ENCODE assay signal across 10 cellular contexts in the genomic region with DNA sequence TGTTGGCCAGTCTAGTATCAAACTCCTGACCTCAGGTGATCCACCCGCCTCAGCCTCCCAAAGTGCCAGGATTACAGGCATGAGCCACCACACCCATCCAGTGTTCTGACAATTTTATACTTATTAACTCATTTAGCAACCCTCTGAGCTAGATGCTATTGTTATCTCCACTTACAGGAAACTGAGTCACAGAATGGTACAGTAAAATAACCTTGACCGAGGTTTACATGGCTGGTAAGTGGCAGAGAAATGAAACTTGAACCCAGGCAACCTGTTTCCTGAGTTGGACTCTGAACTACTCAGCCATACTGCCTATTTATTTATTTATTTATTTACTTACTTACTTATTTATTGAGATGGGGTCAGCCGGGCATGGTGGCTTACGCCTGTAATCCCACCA. TPM values are rescaled to one million over a fixed set of nuclear protein-coding genes. Genes with fewer than 3 reads are reported as not detected.
"Had no signal": no experiment of that assay in that cellular context is flagged by ENCODE, and none has a peak within 500 bp of the region (broad histone marks: within the 10 kb centered on the region; RNA-seq: fewer than 3 reads in every experiment).

No MANE protein-coding gene starts in this region.

- H2AFZ ChIP-seq: GM23338 had no signal

- H3K4me3 ChIP-seq: GM23338 had no signal

- H3K4me2 ChIP-seq: GM23338 had no signal

- H3K27ac ChIP-seq: HL-60 had no signal

- H3K27ac Mint-ChIP-seq: GM23338, H9, IgD-negative memory B cell had no signal

- DNase-seq: H9, HCEC 1CT, KBM-7 had no signal

- H3K9me3 Mint-ChIP-seq: GM23338, H9 had no signal

- H3K4me3 Mint-ChIP-seq: GM23338, H9 had no signal

- ATAC-seq: GM23338, HepG2 had no signal

- FAIRE-seq: H1, H54, HepG2 had no signal

RNA-seq across cellular contexts. Expression of gene SIGLEC1, which starts 6.6 kb away (rescaled TPM):
- total RNA-seq: GM23338, H1, H9, HepG2, HT1080 had no signal
- polyA plus RNA-seq: GM23338, IgD-negative memory B cell had no signal

RNA-seq across cellular contexts. Expression of gene HSPA12B, which starts 13.4 kb away (rescaled TPM):
- total RNA-seq: HepG2, HT1080 had no signal
- polyA plus RNA-seq: IgD-negative memory B cell had no signal

RNA-seq across cellular contexts. Expression of gene ADAM33, which starts 37.2 kb away (rescaled TPM):
- total RNA-seq: HepG2, HT1080 had no signal
- polyA plus RNA-seq: HepG2, IgD-negative memory B cell had no signal

RNA-seq across cellular contexts. Expression of gene GFRA4, which starts 55.8 kb away (rescaled TPM):
- total RNA-seq: GM23338, H1, H9, HepG2, HT1080 had no signal
- polyA plus RNA-seq: GM23338, HepG2, IgD-negative memory B cell had no signal
